Comparison of ENCODE assay signal across 20 cellular contexts in the genomic region with DNA sequence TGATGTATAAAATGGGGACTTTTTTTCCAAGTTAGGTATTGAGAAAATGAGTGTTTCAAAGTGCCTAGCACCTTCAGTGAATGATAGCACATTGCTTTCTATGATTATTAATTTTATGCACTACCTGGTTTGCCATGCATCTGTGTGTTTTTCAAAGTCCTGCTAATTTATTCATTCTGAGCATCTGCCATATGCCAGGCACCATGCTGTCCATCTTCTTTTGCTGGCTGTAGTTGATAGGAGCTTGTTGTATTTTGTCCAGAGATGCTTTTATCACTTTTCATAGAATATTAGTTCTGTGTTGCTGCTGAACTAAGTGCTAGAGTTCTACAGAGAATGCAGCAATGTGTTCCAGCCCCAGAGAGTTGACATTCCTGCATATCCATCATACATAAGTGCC. TPM values are rescaled to one million over a fixed set of nuclear protein-coding genes. Genes with fewer than 3 reads are reported as not detected.
"Had no signal": no experiment of that assay in that cellular context is flagged by ENCODE, and none has a peak within 500 bp of the region (broad histone marks: within the 10 kb centered on the region; RNA-seq: fewer than 3 reads in every experiment).

No MANE protein-coding gene starts in this region.

- H3K27me3 ChIP-seq: stomach, testis, upper lobe of left lung had no signal

- H3K27ac ChIP-seq: foreskin keratinocyte, stomach, testis, upper lobe of left lung had no signal

- H3K4me1 Mint-ChIP-seq: nephron had no signal

- H3K9me3 ChIP-seq: stomach, testis, upper lobe of left lung had no signal

- H3K4me3 ChIP-seq: stomach, testis, upper lobe of left lung had no signal

- H3K9me3 Mint-ChIP-seq: activated naive CD4-positive, alpha-beta T cell treated with anti-CD3 and anti-CD28 coated beads, Interleukin-2, amount 50 U/mL, for 24 hours; dendritic cell treated with granulocyte-macrophage colony-stimulating factor and Interleukin-4, amounts not matched to agents 40 ng/mL and 50 ng/mL, for 4 days; effector memory CD8-positive, alpha-beta T cell; nephron had no signal

- H3K27me3 Mint-ChIP-seq: brain; dendritic cell treated with granulocyte-macrophage colony-stimulating factor and Interleukin-4, amounts not matched to agents 40 ng/mL and 50 ng/mL, for 4 days had no signal

- H3K27ac Mint-ChIP-seq: brain; dendritic cell treated with granulocyte-macrophage colony-stimulating factor and Interleukin-4, amounts not matched to agents 40 ng/mL and 50 ng/mL, for 4 days; effector memory CD8-positive, alpha-beta T cell; nephron; T-helper 17 cell; WTC11 had no signal

- ATAC-seq: foreskin keratinocyte, T-helper 17 cell, WTC11 had no signal

- H3K4me3 Mint-ChIP-seq: activated naive CD4-positive, alpha-beta T cell treated with anti-CD3 and anti-CD28 coated beads, Interleukin-2, amount 50 U/mL, for 24 hours; dendritic cell treated with granulocyte-macrophage colony-stimulating factor and Interleukin-4, amounts not matched to agents 40 ng/mL and 50 ng/mL, for 4 days; nephron; T-helper 17 cell; WTC11 had no signal

- H3K36me3 ChIP-seq: stomach, upper lobe of left lung had no signal

- H3K36me3 Mint-ChIP-seq: brain had no signal

- DNase-seq: activated CD4-positive, alpha-beta T cell treated with anti-CD3 and anti-CD28 coated beads for 4 hours; activated CD8-positive, alpha-beta memory T cell treated with anti-CD3 and anti-CD28 coated beads for 24 hours; effector memory CD8-positive, alpha-beta T cell; foreskin keratinocyte; glutamatergic neuron; kidney glomerular epithelial cell; mesenchymal stem cell; nucleus accumbens; posterior cingulate gyrus; stimulated activated CD4-positive, alpha-beta T cell treated with anti-CD3 and anti-CD28 coated beads, Interleukin-4, amount 100 ng/mL, for 1 hour; stomach; T-helper 17 cell; testis; upper lobe of left lung had no signal

- H3K4me1 ChIP-seq: foreskin keratinocyte, stomach, testis, upper lobe of left lung had no signal

RNA-seq across cellular contexts. Expression of a gene that starts 48.9 kb away (rescaled TPM):
- total RNA-seq: foreskin keratinocyte, skeletal muscle tissue, WTC11 had no signal
